In the genomic region with DNA sequence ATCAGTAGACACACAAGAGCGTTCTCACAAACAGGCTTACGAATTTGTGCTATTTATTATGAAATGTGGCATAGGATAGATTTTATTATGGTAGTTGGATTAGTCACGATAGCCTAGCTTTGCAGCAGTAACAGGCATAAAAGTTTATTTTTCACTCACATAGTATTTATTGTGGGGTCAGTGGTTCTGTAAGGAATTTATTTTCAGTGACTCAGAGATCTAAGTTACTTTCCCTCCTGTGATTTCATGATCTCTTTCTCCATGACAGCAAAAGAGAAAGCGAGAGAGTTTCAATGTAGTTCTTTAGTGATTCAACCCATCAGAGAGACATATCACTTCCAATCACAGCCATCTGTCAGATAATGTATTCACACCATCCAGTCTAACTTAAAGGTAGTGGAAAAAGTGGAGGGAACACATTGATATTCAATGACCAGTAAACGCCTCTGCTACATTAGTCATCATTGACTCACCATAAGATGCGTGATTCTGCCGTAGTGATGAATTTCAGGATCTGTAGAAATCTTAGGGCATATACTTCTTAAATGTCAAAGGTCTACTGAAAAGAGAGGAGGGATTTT, we compare ENCODE assay signal across 12 cellular contexts.
DNase-seq lines count a peak whose midpoint lies in the region; ATAC-seq and TF ChIP-seq lines count a peak whose summit lies in the region.
"Had no signal": no experiment of that assay in that cellular context is flagged by ENCODE, and none has a peak within 500 bp of the region (broad histone marks: within the 10 kb centered on the region; RNA-seq: fewer than 3 reads in every experiment).

No MANE protein-coding gene starts in this region.

- peak overlapping the region; percentile 20 for H3K27ac Mint-ChIP-seq in activated CD4-positive, alpha-beta T cell treated with anti-CD3 and anti-CD28 coated beads, Interleukin-2, amount 10 ng/mL, durations not matched to agents 24 days and 14 days
- H3K27ac Mint-ChIP-seq in CD8-positive, alpha-beta T cell: no peak overlapping the region
- no peak overlapping the region for H3K27ac Mint-ChIP-seq in activated CD4-positive, alpha-beta T cell treated with anti-CD3 and anti-CD28 coated beads, Interleukin-2, amount 10 ng/mL, durations not matched to agents 7 days and 5 days
- H3K27ac Mint-ChIP-seq: activated naive CD4-positive, alpha-beta T cell treated with anti-CD3 and anti-CD28 coated beads for 36 hours had no signal

- H3K36me3 Mint-ChIP-seq in activated CD4-positive, alpha-beta T cell treated with anti-CD3 and anti-CD28 coated beads, Interleukin-2, amount 10 ng/mL, durations not matched to agents 24 days and 14 days (ENCODE audit: low read depth): no peaks in the 10 kb centered on the region
- H3K36me3 Mint-ChIP-seq in CD8-positive, alpha-beta T cell: no peaks in the 10 kb centered on the region
- H3K36me3 Mint-ChIP-seq in activated CD4-positive, alpha-beta T cell treated with anti-CD3 and anti-CD28 coated beads, Interleukin-2, amount 10 ng/mL, durations not matched to agents 7 days and 5 days (ENCODE audit: low read depth): no peaks in the 10 kb centered on the region

- TF ChIP-seq CTCF in CD8-positive, alpha-beta T cell (IDR thresholded peaks at IDR 0.05): no peak

- peaks cover 3% of the 10 kb centered on the region for H3K9me3 Mint-ChIP-seq in activated CD4-positive, alpha-beta T cell treated with anti-CD3 and anti-CD28 coated beads, Interleukin-2, amount 10 ng/mL, durations not matched to agents 24 days and 14 days
- no peaks in the 10 kb centered on the region for H3K9me3 Mint-ChIP-seq in CD8-positive, alpha-beta T cell
- peaks cover 2% of the 10 kb centered on the region for H3K9me3 Mint-ChIP-seq in activated CD4-positive, alpha-beta T cell treated with anti-CD3 and anti-CD28 coated beads, Interleukin-2, amount 10 ng/mL, durations not matched to agents 7 days and 5 days
- H3K9me3 Mint-ChIP-seq: activated naive CD4-positive, alpha-beta T cell treated with anti-CD3 and anti-CD28 coated beads for 36 hours had no signal

- no peaks in the 10 kb centered on the region for H3K27me3 ChIP-seq in CD8-positive, alpha-beta T cell (ENCODE audit: insufficient read depth, low read length)
- H3K27me3 ChIP-seq: BE2C, esophagus muscularis mucosa had no signal

- POLR2A ChIA-PET in CD8-positive, alpha-beta T cell (lab: Charles Lee): no interaction called here
- POLR2A ChIA-PET in activated CD4-positive, alpha-beta T cell treated with anti-CD3 and anti-CD28 coated beads, Interleukin-2, amount 10 ng/mL, durations not matched to agents 7 days and 5 days (lab: Charles Lee): no interaction called here

- H3K4me1 ChIP-seq in CD8-positive, alpha-beta T cell (ENCODE audit: insufficient read depth, low read length): no peaks in the 10 kb centered on the region
- H3K4me1 ChIP-seq: esophagus muscularis mucosa had no signal

- H3K27ac ChIP-seq in CD8-positive, alpha-beta T cell (ENCODE audit: low read depth, low read length): no peak overlapping the region
- H3K27ac ChIP-seq: esophagus muscularis mucosa, WERI-Rb-1 had no signal

- intact Hi-C loops in activated CD4-positive, alpha-beta T cell treated with anti-CD3 and anti-CD28 coated beads, Interleukin-2, amount 10 ng/mL, durations not matched to agents 24 days and 14 days (cut with micrococcal nuclease): no loop called here
- intact Hi-C loops in CD8-positive, alpha-beta T cell (cut with DNase I, micrococcal nuclease): no loop called here

- H3K4me3 ChIP-seq in CD8-positive, alpha-beta T cell (ENCODE audit: low read depth, low read length): no peak overlapping the region
- H3K4me3 ChIP-seq: esophagus muscularis mucosa had no signal

- no peak overlapping the region for H3K4me3 Mint-ChIP-seq in activated CD4-positive, alpha-beta T cell treated with anti-CD3 and anti-CD28 coated beads, Interleukin-2, amount 10 ng/mL, durations not matched to agents 24 days and 14 days
- H3K4me3 Mint-ChIP-seq in CD8-positive, alpha-beta T cell: no peak overlapping the region
- H3K4me3 Mint-ChIP-seq in activated CD4-positive, alpha-beta T cell treated with anti-CD3 and anti-CD28 coated beads, Interleukin-2, amount 10 ng/mL, durations not matched to agents 7 days and 5 days: no peak overlapping the region
- H3K4me3 Mint-ChIP-seq: activated naive CD4-positive, alpha-beta T cell treated with anti-CD3 and anti-CD28 coated beads for 36 hours had no signal

- no peaks in the 10 kb centered on the region for H3K27me3 Mint-ChIP-seq in activated CD4-positive, alpha-beta T cell treated with anti-CD3 and anti-CD28 coated beads, Interleukin-2, amount 10 ng/mL, durations not matched to agents 24 days and 14 days
- no peaks in the 10 kb centered on the region for H3K27me3 Mint-ChIP-seq in CD8-positive, alpha-beta T cell (ENCODE audit: low read depth)
- no peaks in the 10 kb centered on the region for H3K27me3 Mint-ChIP-seq in activated CD4-positive, alpha-beta T cell treated with anti-CD3 and anti-CD28 coated beads, Interleukin-2, amount 10 ng/mL, durations not matched to agents 7 days and 5 days

- no peak for DNase-seq in activated CD4-positive, alpha-beta T cell treated with anti-CD3 and anti-CD28 coated beads, Interleukin-2, amount 10 ng/mL, durations not matched to agents 24 days and 14 days
- no peak for DNase-seq in activated CD4-positive, alpha-beta T cell treated with anti-CD3 and anti-CD28 coated beads, Interleukin-2, amount 50 U/mL, for 4 hours
- peak; percentile 48 for DNase-seq in SK-MEL-5 (ENCODE audit: low read depth, low spot score)
- peak; percentile 97 for DNase-seq in fibroblast of peridontal ligament (ENCODE audit: extremely low read depth)
- peak; percentile 20 for DNase-seq in superior temporal gyrus (ENCODE audit: extremely low spot score)
- DNase-seq in CD8-positive, alpha-beta T cell: no peak
- DNase-seq in activated CD4-positive, alpha-beta T cell treated with anti-CD3 and anti-CD28 coated beads, Interleukin-2, amount 10 ng/mL, durations not matched to agents 7 days and 5 days: no peak
- DNase-seq: activated naive CD4-positive, alpha-beta T cell treated with anti-CD3 and anti-CD28 coated beads for 36 hours; BE2C; WERI-Rb-1 had no signal

- ATAC-seq in CD8-positive, alpha-beta T cell: no peak
- no peak for ATAC-seq in HG03095 (IDR thresholded peaks at IDR 0.05; ENCODE audit: unreplicated experiment)

- in situ Hi-C loops in SK-MEL-5 (cut with HindIII; ENCODE audit: low pct_unique_long_range_greater_than_20kb, low sequenced_read_pairs): no loop called here

- CTCF ChIA-PET in CD8-positive, alpha-beta T cell (lab: Charles Lee): no interaction called here
- CTCF ChIA-PET in activated CD4-positive, alpha-beta T cell treated with anti-CD3 and anti-CD28 coated beads, Interleukin-2, amount 10 ng/mL, durations not matched to agents 7 days and 5 days (lab: Charles Lee): no interaction called here

- H3K36me3 ChIP-seq in CD8-positive, alpha-beta T cell (ENCODE audit: insufficient read depth, low read length): no peaks in the 10 kb centered on the region
- H3K36me3 ChIP-seq: BE2C, esophagus muscularis mucosa, WERI-Rb-1 had no signal

- H3K4me1 Mint-ChIP-seq in activated CD4-positive, alpha-beta T cell treated with anti-CD3 and anti-CD28 coated beads, Interleukin-2, amount 10 ng/mL, durations not matched to agents 24 days and 14 days: no peaks in the 10 kb centered on the region
- H3K4me1 Mint-ChIP-seq in CD8-positive, alpha-beta T cell (ENCODE audit: low read depth): no peaks in the 10 kb centered on the region
- H3K4me1 Mint-ChIP-seq in activated CD4-positive, alpha-beta T cell treated with anti-CD3 and anti-CD28 coated beads, Interleukin-2, amount 10 ng/mL, durations not matched to agents 7 days and 5 days: no peaks in the 10 kb centered on the region

- no peaks in the 10 kb centered on the region for H3K9me3 ChIP-seq in CD8-positive, alpha-beta T cell (ENCODE audit: low read length)
- H3K9me3 ChIP-seq: BE2C, esophagus muscularis mucosa had no signal

Comparison
In these comparisons a context has a peak if more than half of its experiments do, and no peak if none do; other contexts are left out.
1. DNase-seq: peak in SK-MEL-5 (single experiment), fibroblast of peridontal ligament (single experiment) and superior temporal gyrus (single experiment); none in activated CD4-positive, alpha-beta T cell treated with anti-CD3 and anti-CD28 coated beads, Interleukin-2, amount 10 ng/mL, durations not matched to agents 24 days and 14 days (single experiment), activated CD4-positive, alpha-beta T cell treated with anti-CD3 and anti-CD28 coated beads, Interleukin-2, amount 50 U/mL, for 4 hours (0 of 2), CD8-positive, alpha-beta T cell (0 of 7) and activated CD4-positive, alpha-beta T cell treated with anti-CD3 and anti-CD28 coated beads, Interleukin-2, amount 10 ng/mL, durations not matched to agents 7 days and 5 days (single experiment).